In genomic region chr4:11698846-11699590, GRCh38 we compare ENCODE assay signal across 12 cellular contexts.
DNase-seq lines count a peak whose midpoint lies in the region; ATAC-seq and TF ChIP-seq lines count a peak whose summit lies in the region.
"Had no signal": no experiment of that assay in that cellular context is flagged by ENCODE, and none has a peak within 500 bp of the region (broad histone marks: within the 10 kb centered on the region; RNA-seq: fewer than 3 reads in every experiment).

No MANE protein-coding gene starts in this region.

- no peak for TF ChIP-seq POLR2A in gastroesophageal sphincter (IDR thresholded peaks at IDR 0.05)

- H3K27ac Mint-ChIP-seq in nephron progenitor cell, result no peak overlapping the region
- H3K27ac Mint-ChIP-seq: activated CD4-positive, alpha-beta memory T cell treated with anti-CD3 and anti-CD28 coated beads for 36 hours had no signal

- intact Hi-C loops in heart right ventricle (cut with DNase I), result loop anchor here in 1 of 10 donors (5.0 kb wide), 1 partner anchor 72 kb away; no protein-coding TSS in a partner anchor
- intact Hi-C loops in Right ventricle myocardium inferior (cut with DNase I), result no loop called here

- H3K4me3 Mint-ChIP-seq in nephron progenitor cell, result no peak overlapping the region
- H3K4me3 Mint-ChIP-seq: activated CD4-positive, alpha-beta memory T cell treated with anti-CD3 and anti-CD28 coated beads for 36 hours had no signal

- H3K27me3 ChIP-seq in heart right ventricle, result no peaks in the 10 kb centered on the region
- no peaks in the 10 kb centered on the region for H3K27me3 ChIP-seq in gastroesophageal sphincter

- H3K9me3 Mint-ChIP-seq in nephron progenitor cell, result peaks cover 5% of the 10 kb centered on the region

- 56 to 64% methylated on average over 5 of the region's 5 CpGs for WGBS in heart right ventricle, 2 donors
- WGBS in gastroesophageal sphincter (ENCODE audit: low coverage in 1 of 2), 2 donors, result 53 to 68% methylated on average over 5 of the region's 5 CpGs

- H3K4me1 Mint-ChIP-seq in nephron progenitor cell, result no peaks in the 10 kb centered on the region

- ATAC-seq in heart right ventricle (peak in 6 of 8 donors; percentile 52 to 84 (median 64)), Right ventricle myocardium inferior (no peak), gastroesophageal sphincter (peak; percentile 19), GM19452 (IDR thresholded peaks at IDR 0.05; ENCODE audit: unreplicated experiment) (no peak)

- no peaks in the 10 kb centered on the region for H3K27me3 Mint-ChIP-seq in nephron progenitor cell (ENCODE audit: low read depth, poor library complexity)
- H3K27me3 Mint-ChIP-seq: activated CD4-positive, alpha-beta memory T cell treated with anti-CD3 and anti-CD28 coated beads for 36 hours had no signal

- H3K36me3 ChIP-seq in heart right ventricle, result no peaks in the 10 kb centered on the region
- H3K36me3 ChIP-seq in gastroesophageal sphincter, result no peaks in the 10 kb centered on the region

- TF ChIP-seq EP300 in gastroesophageal sphincter (IDR thresholded peaks at IDR 0.05), result no peak

- peaks cover 3% of the 10 kb centered on the region for H3K36me3 Mint-ChIP-seq in nephron progenitor cell (ENCODE audit: low read depth)
- H3K36me3 Mint-ChIP-seq: activated CD4-positive, alpha-beta memory T cell treated with anti-CD3 and anti-CD28 coated beads for 36 hours had no signal

- DNase-seq in heart right ventricle, result no peak
- no peak for DNase-seq in Right ventricle myocardium inferior (ENCODE audit: missing footprints)
- peak; percentile 71 for DNase-seq in amniotic epithelial cell (ENCODE audit: low read depth)
- DNase-seq in stromal cell of bone marrow (ENCODE audit: low read depth), result peak; percentile 35
- DNase-seq in nephron progenitor cell, result no peak
- no peak for DNase-seq in coronary artery (ENCODE audit: low spot score)
- DNase-seq: activated CD4-positive, alpha-beta memory T cell treated with anti-CD3 and anti-CD28 coated beads for 36 hours; activated naive CD4-positive, alpha-beta T cell treated with Interleukin-2 at 50 U/mL for 16 hours; DND-41; NCI-H748 treated with DMSO at 0.1 percent for 48 hours had no signal

- peaks cover 0 to 8% (median 3%) of the 10 kb centered on the region in 11 donors for H3K9me3 ChIP-seq in heart right ventricle
- peaks cover 0 to 4% (median 0%) of the 10 kb centered on the region in 3 donors for H3K9me3 ChIP-seq in gastroesophageal sphincter

- TF ChIP-seq CTCF in heart right ventricle (IDR thresholded peaks at IDR 0.05) (no peak), gastroesophageal sphincter (IDR thresholded peaks at IDR 0.05) (no peak), nephron progenitor cell (IDR thresholded peaks at IDR 0.05) (no peak), coronary artery (IDR thresholded peaks at IDR 0.05) (no peak)

- H3K4me1 ChIP-seq in heart right ventricle (peaks cover 0 to 22% (median 6%) of the 10 kb centered on the region in 9 donors), gastroesophageal sphincter (no peaks in the 10 kb centered on the region)

- H3K27ac ChIP-seq in heart right ventricle (peak overlapping the region in 1 of 10 donors; percentile 14), gastroesophageal sphincter (no peak overlapping the region), coronary artery (peak overlapping the region in 1 of 2 donors; percentile 16)

- H3K4me3 ChIP-seq in heart right ventricle (no peak overlapping the region), gastroesophageal sphincter (no peak overlapping the region), coronary artery (no peak overlapping the region)

Comparison
In these comparisons a context has a peak if more than half of its experiments do, and no peak if none do; other contexts are left out.
1. ATAC-seq: peak in heart right ventricle (6 of 8) and gastroesophageal sphincter (single experiment); none in Right ventricle myocardium inferior (single experiment) and GM19452 (single experiment).
2. DNase-seq: peak in amniotic epithelial cell (single experiment) and stromal cell of bone marrow (single experiment); none in heart right ventricle (0 of 2), Right ventricle myocardium inferior (single experiment), nephron progenitor cell (single experiment) and coronary artery (single experiment).